Comparison of ENCODE assay signal across 8 cellular contexts in the genomic region with DNA sequence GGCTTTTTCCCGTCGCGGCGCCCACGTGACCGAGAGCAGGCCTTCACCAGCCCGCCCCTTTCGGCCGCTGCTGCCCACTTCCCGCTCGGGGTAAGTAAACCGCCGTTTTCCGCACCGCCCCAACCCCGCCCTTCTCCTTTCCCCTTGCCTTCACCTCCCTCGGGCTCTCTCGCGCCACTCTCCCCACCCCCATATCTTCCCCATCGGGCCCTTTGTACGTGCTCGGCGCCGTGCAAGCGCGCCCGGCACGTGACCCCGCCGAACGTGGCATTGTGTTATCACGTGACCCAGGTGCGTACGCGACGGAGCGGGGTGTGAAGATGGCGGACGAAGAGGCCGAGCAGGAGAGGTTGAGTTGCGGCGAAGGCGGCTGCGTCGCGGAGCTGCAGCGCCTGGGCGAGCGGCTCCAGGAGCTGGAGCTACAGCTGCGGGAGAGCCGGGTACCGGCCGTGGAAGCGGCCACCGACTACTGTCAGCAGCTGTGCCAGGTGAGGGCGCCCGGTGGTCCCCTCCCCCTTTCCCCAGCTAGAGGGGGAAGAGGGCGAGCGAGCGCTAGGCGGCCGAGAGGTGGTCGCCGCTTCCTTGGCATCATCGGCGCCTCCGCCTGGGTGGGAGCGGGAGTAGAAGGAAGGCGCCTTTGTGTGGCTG. TPM values are rescaled to one million over a fixed set of nuclear protein-coding genes. Genes with fewer than 3 reads are reported as not detected.
DNase-seq lines count a peak whose midpoint lies in the region; ATAC-seq and TF ChIP-seq lines count a peak whose summit lies in the region.

Gene ZNF292 (plus strand): TSS at position 294 of the 648 bp plus-strand sequence. CDS start 27 bp downstream, at position 321.

- peaks cover 55% of the 10 kb centered on the region for H3K4me1 ChIP-seq in CD8-positive, alpha-beta T cell (ENCODE audit: insufficient read depth, low read length)

- no peaks in the 10 kb centered on the region for H3K9me3 Mint-ChIP-seq in CD8-positive, alpha-beta T cell

- H3K4me3 ChIP-seq in CD8-positive, alpha-beta T cell (ENCODE audit: low read depth, low read length) = peak within 1 kb of the TSS; percentile 80

- peak within 1 kb of the TSS; percentile 85 for H3K27ac ChIP-seq in CD8-positive, alpha-beta T cell (ENCODE audit: low read depth, low read length)

- POLR2A ChIA-PET in CD8-positive, alpha-beta T cell (lab: Charles Lee) = interaction anchor here (0.6 to 1.6 kb wide), 5 partner anchors 17 to 1924 kb away, joined by 3 to 8 read pairs (median 3); partner anchors contain the start of genes AKIRIN2 and RNGTT

- H3K9me3 ChIP-seq in CD8-positive, alpha-beta T cell (ENCODE audit: low read length) = no peaks in the 10 kb centered on the region

- ATAC-seq in CD8-positive, alpha-beta T cell = peak; percentile 67
- peak; percentile 68 for ATAC-seq in GM19467 (IDR thresholded peaks at IDR 0.05; ENCODE audit: unreplicated experiment)

- intact Hi-C loops in CD8-positive, alpha-beta T cell (cut with DNase I, micrococcal nuclease) = loop anchor here (1.0 to 10.0 kb wide), 12 partner anchors 42 to 1925 kb away; partner anchors contain the start of genes AKIRIN2 (in 2 of the 2), ORC3 (in 1 of the 2), PNRC1 (in 1 of the 2) and RNGTT (in 1 of the 2)

- H3K27me3 ChIP-seq in CD8-positive, alpha-beta T cell (ENCODE audit: insufficient read depth, low read length) = no peaks in the 10 kb centered on the region

- H3K36me3 Mint-ChIP-seq in CD8-positive, alpha-beta T cell = peaks cover 21% of the 10 kb centered on the region

- H3K27me3 Mint-ChIP-seq in CD8-positive, alpha-beta T cell (ENCODE audit: low read depth) = no peaks in the 10 kb centered on the region

- peak within 1 kb of the TSS; percentile 98 for H3K27ac Mint-ChIP-seq in CD8-positive, alpha-beta T cell

- CTCF ChIA-PET in CD8-positive, alpha-beta T cell (lab: Charles Lee) = interaction anchor here (1.1 to 2.7 kb wide), 2 partner anchors 16 to 82 kb away, joined by 4 to 12 read pairs; no protein-coding TSS in a partner anchor

- peaks cover 59% of the 10 kb centered on the region for H3K4me1 Mint-ChIP-seq in CD8-positive, alpha-beta T cell (ENCODE audit: low read depth)

- H3K4me3 Mint-ChIP-seq in CD8-positive, alpha-beta T cell = peak within 1 kb of the TSS; percentile 96

- no peaks in the 10 kb centered on the region for H3K36me3 ChIP-seq in CD8-positive, alpha-beta T cell (ENCODE audit: insufficient read depth, low read length)

- DNase-seq in CD8-positive, alpha-beta T cell = peak; percentile 85 to 95 (median 92)
- peak; percentile 86 for DNase-seq in HS-27A (ENCODE audit: low read depth)
- DNase-seq in NK-92 (lab: John Stamatoyannopoulos, UW; ENCODE audit: unreplicated experiment) = peak; percentile 73
- DNase-seq in activated CD8-positive, alpha-beta memory T cell treated with anti-CD3 and anti-CD28 coated beads for 24 hours = peak; percentile 97
- peak; percentile 89 for DNase-seq in effector CD8-positive, alpha-beta T cell (lab: John Stamatoyannopoulos, UW)
- peak; percentile 94 for DNase-seq in medulla oblongata (ENCODE audit: extremely low spot score)
- DNase-seq in stimulated activated CD8-positive, alpha-beta memory T cell treated with anti-CD3 and anti-CD28 coated beads, Interleukin-12 subunit alpha, Interleukin-12 subunit beta, amount 100 ng/mL, for 1 hour (ENCODE audit: low read depth) = peak; percentile 89

- no peak for TF ChIP-seq CTCF in CD8-positive, alpha-beta T cell (IDR thresholded peaks at IDR 0.05)

RNA-seq across cellular contexts. Expression of gene ZNF292, which starts in this region (rescaled TPM):
- 10 to 100 TPM; 82.6 to 87.6 TPM for total RNA-seq in CD8-positive, alpha-beta T cell

Comparison
In these comparisons a context has a peak if more than half of its experiments do, and no peak if none do; other contexts are left out.
1. Peak in every context shown above with its lines: DNase-seq, ATAC-seq, H3K4me3 ChIP-seq and H3K27ac ChIP-seq.